In the genomic region with DNA sequence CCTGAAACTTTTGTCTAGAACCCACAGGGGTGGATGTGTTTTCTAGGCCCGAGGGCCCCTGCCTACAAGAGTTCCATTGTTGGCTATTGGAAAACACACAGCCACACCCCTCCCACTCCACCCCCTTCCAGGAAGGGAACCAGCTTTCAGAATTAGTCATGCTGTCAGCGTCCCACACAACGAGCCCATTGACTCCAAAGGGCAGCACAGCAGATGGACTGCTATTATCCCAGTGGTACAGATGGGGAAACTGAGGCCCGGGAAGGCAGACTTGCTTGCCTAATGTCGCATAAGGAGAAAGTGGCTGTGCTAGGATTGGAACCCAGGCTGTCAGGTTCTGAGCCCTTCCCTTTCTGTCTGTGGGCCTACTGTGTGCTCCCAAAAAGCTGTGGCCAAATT, we compare ENCODE assay signal across 1 cellular context.
TF ChIP-seq lines count a peak whose summit lies in the region.

No MANE protein-coding gene starts in this region.

TF ChIP-seq in K562, 482 proteins besides CTCF, POLR2A, EP300 and RAD21 (continued from another document and continues in another):
- TF ChIP-seq FOXJ3 (CRISPR knock-in tag; IDR thresholded peaks at IDR 0.05) = no peak
- no peak for TF ChIP-seq ZNF217 (CRISPR knock-in tag; IDR thresholded peaks at IDR 0.05)
- 0 out of 2 replicates have a peak, but pooled peaks have one; percentile 17 for TF ChIP-seq SMARCA4 (IDR thresholded peaks at IDR 0.05)
- no peak for TF ChIP-seq MTA3 (IDR thresholded peaks at IDR 0.05; ENCODE audit: borderline replicate concordance)
- TF ChIP-seq ZNF431 (CRISPR knock-in tag; IDR thresholded peaks at IDR 0.05) = no peak
- no peak for TF ChIP-seq ZKSCAN8 (CRISPR knock-in tag; IDR thresholded peaks at IDR 0.05)
- TF ChIP-seq, protein P1, sequence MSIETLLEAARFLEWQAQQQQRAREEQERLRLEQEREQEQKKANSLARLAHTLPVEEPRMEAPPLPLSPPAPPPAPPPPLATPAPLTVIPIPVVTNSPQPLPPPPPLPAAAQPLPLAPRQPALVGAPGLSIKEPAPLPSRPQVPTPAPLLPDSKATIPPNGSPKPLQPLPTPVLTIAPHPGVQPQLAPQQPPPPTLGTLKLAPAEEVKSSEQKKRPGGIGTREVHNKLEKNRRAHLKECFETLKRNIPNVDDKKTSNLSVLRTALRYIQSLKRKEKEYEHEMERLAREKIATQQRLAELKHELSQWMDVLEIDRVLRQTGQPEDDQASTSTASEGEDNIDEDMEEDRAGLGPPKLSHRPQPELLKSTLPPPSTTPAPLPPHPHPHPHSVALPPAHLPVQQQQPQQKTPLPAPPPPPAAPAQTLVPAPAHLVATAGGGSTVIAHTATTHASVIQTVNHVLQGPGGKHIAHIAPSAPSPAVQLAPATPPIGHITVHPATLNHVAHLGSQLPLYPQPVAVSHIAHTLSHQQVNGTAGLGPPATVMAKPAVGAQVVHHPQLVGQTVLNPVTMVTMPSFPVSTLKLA (conservative IDR thresholded peaks at IDR 0.05) = no peak
- no peak for TF ChIP-seq NFIC (IDR thresholded peaks at IDR 0.05)
- TF ChIP-seq, protein P2, sequence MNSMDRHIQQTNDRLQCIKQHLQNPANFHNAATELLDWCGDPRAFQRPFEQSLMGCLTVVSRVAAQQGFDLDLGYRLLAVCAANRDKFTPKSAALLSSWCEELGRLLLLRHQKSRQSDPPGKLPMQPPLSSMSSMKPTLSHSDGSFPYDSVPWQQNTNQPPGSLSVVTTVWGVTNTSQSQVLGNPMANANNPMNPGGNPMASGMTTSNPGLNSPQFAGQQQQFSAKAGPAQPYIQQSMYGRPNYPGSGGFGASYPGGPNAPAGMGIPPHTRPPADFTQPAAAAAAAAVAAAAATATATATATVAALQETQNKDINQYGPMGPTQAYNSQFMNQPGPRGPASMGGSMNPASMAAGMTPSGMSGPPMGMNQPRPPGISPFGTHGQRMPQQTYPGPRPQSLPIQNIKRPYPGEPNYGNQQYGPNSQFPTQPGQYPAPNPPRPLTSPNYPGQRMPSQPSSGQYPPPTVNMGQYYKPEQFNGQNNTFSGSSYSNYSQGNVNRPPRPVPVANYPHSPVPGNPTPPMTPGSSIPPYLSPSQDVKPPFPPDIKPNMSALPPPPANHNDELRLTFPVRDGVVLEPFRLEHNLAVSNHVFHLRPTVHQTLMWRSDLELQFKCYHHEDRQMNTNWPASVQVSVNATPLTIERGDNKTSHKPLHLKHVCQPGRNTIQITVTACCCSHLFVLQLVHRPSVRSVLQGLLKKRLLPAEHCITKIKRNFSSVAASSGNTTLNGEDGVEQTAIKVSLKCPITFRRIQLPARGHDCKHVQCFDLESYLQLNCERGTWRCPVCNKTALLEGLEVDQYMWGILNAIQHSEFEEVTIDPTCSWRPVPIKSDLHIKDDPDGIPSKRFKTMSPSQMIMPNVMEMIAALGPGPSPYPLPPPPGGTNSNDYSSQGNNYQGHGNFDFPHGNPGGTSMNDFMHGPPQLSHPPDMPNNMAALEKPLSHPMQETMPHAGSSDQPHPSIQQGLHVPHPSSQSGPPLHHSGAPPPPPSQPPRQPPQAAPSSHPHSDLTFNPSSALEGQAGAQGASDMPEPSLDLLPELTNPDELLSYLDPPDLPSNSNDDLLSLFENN (IDR thresholded peaks at IDR 0.05; ENCODE audit: low read depth in 2 of 2, low read length in 2 of 2) = no peak
- no peak for TF ChIP-seq CHAMP1 (IDR thresholded peaks at IDR 0.05)
- TF ChIP-seq CREB1 (IDR thresholded peaks at IDR 0.05) = no peak
- TF ChIP-seq CREB1 (CRISPR knock-in tag; IDR thresholded peaks at IDR 0.05) = no peak
- TF ChIP-seq ZNF146 (CRISPR knock-in tag; IDR thresholded peaks at IDR 0.05; ENCODE audit: unreplicated experiment) = no peak
- no peak for TF ChIP-seq ASH1L (IDR thresholded peaks at IDR 0.05; ENCODE audit: borderline replicate concordance, low read depth, partially characterized antibody)
- no peak for TF ChIP-seq HSF4 (CRISPR knock-in tag; IDR thresholded peaks at IDR 0.05; ENCODE audit: borderline replicate concordance)
- no peak for TF ChIP-seq ZBTB33 (CRISPR knock-in tag; IDR thresholded peaks at IDR 0.05)
- no peak for TF ChIP-seq MTA2 (IDR thresholded peaks at IDR 0.05; ENCODE audit: low read depth)
- no peak for TF ChIP-seq IRF9 (tag; IDR thresholded peaks at IDR 0.05)
- TF ChIP-seq HIVEP1 (CRISPR knock-in tag; IDR thresholded peaks at IDR 0.05) = no peak
- TF ChIP-seq MEIS2 (IDR thresholded peaks at IDR 0.05; ENCODE audit: partially characterized antibody) = peak; percentile 72
- no peak for TF ChIP-seq GATA2 (CRISPR knock-in tag; IDR thresholded peaks at IDR 0.05)
- no peak for TF ChIP-seq ATF4 (CRISPR knock-in tag; IDR thresholded peaks at IDR 0.05)
- no peak for TF ChIP-seq LEF1 (IDR thresholded peaks at IDR 0.05)
- no peak for TF ChIP-seq JUNB (CRISPR knock-in tag; conservative IDR thresholded peaks at IDR 0.05)
- TF ChIP-seq ZNF232 (CRISPR knock-in tag; IDR thresholded peaks at IDR 0.05) = no peak
- no peak for TF ChIP-seq ILF3 (IDR thresholded peaks at IDR 0.05; ENCODE audit: borderline replicate concordance)
- TF ChIP-seq NCOR1 (IDR thresholded peaks at IDR 0.05) = no peak
- TF ChIP-seq BMI1 (IDR thresholded peaks at IDR 0.05; ENCODE audit: low read length) = no peak
- TF ChIP-seq SRSF7 (optimal IDR thresholded peaks at IDR 0.05; ENCODE audit: low read depth, low read length) = no peak
- TF ChIP-seq, protein P3, sequence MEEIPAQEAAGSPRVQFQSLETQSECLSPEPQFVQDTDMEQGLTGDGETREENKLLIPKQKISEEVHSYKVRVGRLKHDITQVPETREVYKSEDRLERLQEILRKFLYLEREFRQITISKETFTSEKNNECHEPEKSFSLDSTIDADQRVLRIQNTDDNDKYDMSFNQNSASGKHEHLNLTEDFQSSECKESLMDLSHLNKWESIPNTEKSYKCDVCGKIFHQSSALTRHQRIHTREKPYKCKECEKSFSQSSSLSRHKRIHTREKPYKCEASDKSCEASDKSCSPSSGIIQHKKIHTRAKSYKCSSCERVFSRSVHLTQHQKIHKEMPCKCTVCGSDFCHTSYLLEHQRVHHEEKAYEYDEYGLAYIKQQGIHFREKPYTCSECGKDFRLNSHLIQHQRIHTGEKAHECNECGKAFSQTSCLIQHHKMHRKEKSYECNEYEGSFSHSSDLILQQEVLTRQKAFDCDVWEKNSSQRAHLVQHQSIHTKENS (CRISPR knock-in tag; IDR thresholded peaks at IDR 0.05) = no peak
- no peak for TF ChIP-seq ELF2 (CRISPR knock-in tag; IDR thresholded peaks at IDR 0.05)
- no peak for TF ChIP-seq NKRF (IDR thresholded peaks at IDR 0.05; ENCODE audit: borderline replicate concordance)
- TF ChIP-seq WHSC1 (IDR thresholded peaks at IDR 0.05; ENCODE audit: low read length) = no peak
- TF ChIP-seq MLX (CRISPR knock-in tag; conservative IDR thresholded peaks at IDR 0.05) = no peak
- no peak for TF ChIP-seq HES1 (IDR thresholded peaks at IDR 0.05; ENCODE audit: low read depth)
- peak; percentile 98 for TF ChIP-seq ZKSCAN1 (IDR thresholded peaks at IDR 0.05; ENCODE audit: low read depth, low read length)
- no peak for TF ChIP-seq ZNF316 (IDR thresholded peaks at IDR 0.05)
- TF ChIP-seq DEAF1 (CRISPR knock-in tag; IDR thresholded peaks at IDR 0.05) = no peak
- no peak for TF ChIP-seq MBD2 (IDR thresholded peaks at IDR 0.05; ENCODE audit: borderline replicate concordance, low read depth)
- TF ChIP-seq ETS1 (conservative IDR thresholded peaks at IDR 0.05; ENCODE audit: control insufficient read depth, low read depth, low read length) = no peak
- no peak for TF ChIP-seq ZNF668 (CRISPR knock-in tag; IDR thresholded peaks at IDR 0.05)
- no peak for TF ChIP-seq GATAD2A (IDR thresholded peaks at IDR 0.05)
